ENCODE assay signal across 17 cellular contexts in genomic region chr12:106039242-106039641, GRCh38.
"Had no signal": no experiment of that assay in that cellular context is flagged by ENCODE, and none has a peak within 500 bp of the region (broad histone marks: within the 10 kb centered on the region; RNA-seq: fewer than 3 reads in every experiment).

No MANE protein-coding gene starts in this region.

- H3K36me3 ChIP-seq: esophagus squamous epithelium, lower lobe of right lung, pancreas, sigmoid colon, stomach, thoracic aorta, transverse colon had no signal

- H3K4me3 ChIP-seq: coronary artery, esophagus squamous epithelium, hepatocyte, lower lobe of right lung, pancreas, sigmoid colon, skin epidermis, stomach, thoracic aorta, transverse colon had no signal

- H3K4me1 ChIP-seq: lower lobe of right lung, pancreas, sigmoid colon, stomach, transverse colon had no signal

- ATAC-seq: lower lobe of right lung; natural killer cell; pancreas; stimulated activated naive B cell treated with anti-CD40 and anti-IgM and Interleukin-4, amounts not matched to agents 10 μg/mL and 1 μg/mL and 100 μg/mL, for 72 hours had no signal

- H3K27me3 ChIP-seq: hepatocyte, pancreas, sigmoid colon, transverse colon had no signal

- H3K9me3 ChIP-seq: esophagus squamous epithelium, lower lobe of right lung, pancreas, sigmoid colon, stomach, thoracic aorta, transverse colon had no signal

- H3K27ac ChIP-seq: coronary artery, esophagus squamous epithelium, hepatocyte, lower lobe of right lung, pancreas, sigmoid colon, skin epidermis, stomach, thoracic aorta, transverse colon had no signal

- DNase-seq: central memory CD4-positive, alpha-beta T cell; effector CD8-positive, alpha-beta T cell; esophagus squamous epithelium; foreskin fibroblast; lower lobe of right lung; natural killer cell; pancreas; sigmoid colon; stimulated activated CD4-positive, alpha-beta T cell treated with anti-CD3 and anti-CD28 coated beads, Interleukin-2, amount 100 ng/mL, for 24 hours; stimulated activated CD4-positive, alpha-beta T cell treated with anti-CD3 and anti-CD28 coated beads, Interleukin-4, amount 100 ng/mL, for 4 hours; stimulated activated naive B cell treated with anti-CD40 and anti-IgM and Interleukin-4, amounts not matched to agents 10 μg/mL and 1 μg/mL and 100 μg/mL, for 72 hours; stomach; transverse colon had no signal
